ENCODE assay signal across 15 cellular contexts in the genomic region with DNA sequence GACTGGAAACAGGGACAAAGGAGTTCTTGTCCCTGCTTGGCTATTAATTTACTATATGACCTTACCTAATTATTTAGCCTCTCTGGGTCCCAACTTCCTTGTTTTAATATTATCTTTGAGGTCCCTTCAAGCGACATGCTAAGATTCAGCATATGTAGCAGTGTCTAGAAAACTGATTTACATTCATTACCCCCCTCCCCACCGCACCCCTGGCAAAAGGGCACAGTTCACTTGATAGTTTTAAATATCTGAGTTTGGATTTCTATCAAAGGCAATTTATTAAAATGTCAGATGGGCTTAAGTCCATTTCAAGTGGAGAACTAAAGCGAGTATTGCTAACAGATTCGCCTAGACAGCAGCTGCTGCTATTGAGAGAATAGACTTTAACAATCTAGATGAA. TPM values are rescaled to one million over a fixed set of nuclear protein-coding genes. Genes with fewer than 3 reads are reported as not detected.
DNase-seq lines count a peak whose midpoint lies in the region; ATAC-seq and TF ChIP-seq lines count a peak whose summit lies in the region.
"Had no signal": no experiment of that assay in that cellular context is flagged by ENCODE, and none has a peak within 500 bp of the region (broad histone marks: within the 10 kb centered on the region; RNA-seq: fewer than 3 reads in every experiment).

No MANE protein-coding gene starts in this region.

- peak overlapping the region; percentile 96 for H3K4me3 Mint-ChIP-seq in activated T-cell treated with anti-CD3 and anti-CD28 coated beads, Interleukin-2, amount 50 U/mL, for 24 hours
- no peak overlapping the region for H3K4me3 Mint-ChIP-seq in Caco-2 (ENCODE audit: unreplicated experiment)

- H3K27ac Mint-ChIP-seq in activated T-cell treated with anti-CD3 and anti-CD28 coated beads, Interleukin-2, amount 50 U/mL, for 24 hours, result peak overlapping the region; percentile 98
- peak overlapping the region; percentile 54 to 93 for H3K27ac Mint-ChIP-seq in activated naive CD4-positive, alpha-beta T cell treated with anti-CD3 and anti-CD28 coated beads, Interleukin-2, amount 50 U/mL, for 72 hours
- H3K27ac Mint-ChIP-seq in Caco-2 (ENCODE audit: unreplicated experiment), result no peak overlapping the region

- peaks cover 67% of the 10 kb centered on the region for H3K4me1 Mint-ChIP-seq in activated T-cell treated with anti-CD3 and anti-CD28 coated beads, Interleukin-2, amount 50 U/mL, for 24 hours (ENCODE audit: low read depth)
- peaks cover 6% of the 10 kb centered on the region for H3K4me1 Mint-ChIP-seq in Caco-2 (ENCODE audit: low read depth, unreplicated experiment)

- DNase-seq in activated T-cell treated with anti-CD3 and anti-CD28 coated beads, Interleukin-2, amount 50 U/mL, for 24 hours, result no peak
- DNase-seq in activated T-cell treated with anti-CD3 and anti-CD28 coated beads for 4 hours (no peak), right lobe of liver (no peak), Caco-2 (no peak)
- no peak for DNase-seq in activated naive CD4-positive, alpha-beta T cell treated with anti-CD3 and anti-CD28 coated beads, Interleukin-2, amount 50 U/mL, for 72 hours (ENCODE audit: low spot score in 2 of 2)
- DNase-seq: activated CD4-positive, alpha-beta T cell treated with anti-CD3 and anti-CD28 coated beads, Interleukin-2, amount 50 U/mL, for 4 hours; heart left ventricle; NCI-H187 treated with DMSO at 0.1 percent for 48 hours; occipital lobe had no signal

- no TSS peak for BruUV-seq in Caco-2 (replicated peaks; lab: Mats Ljungman, UMichigan)

- intact Hi-C loops in right lobe of liver (cut with DNase I) (loop anchor here in 1 of 2 donors (10.0 kb wide), 1 partner anchor 150 kb away; no protein-coding TSS in a partner anchor), Caco-2 (cut with micrococcal nuclease; ENCODE audit: unreplicated experiment) (no loop called here)

- H3K27me3 Mint-ChIP-seq in activated T-cell treated with anti-CD3 and anti-CD28 coated beads, Interleukin-2, amount 50 U/mL, for 24 hours, result no peaks in the 10 kb centered on the region
- no peaks in the 10 kb centered on the region for H3K27me3 Mint-ChIP-seq in Caco-2 (ENCODE audit: insufficient read depth, unreplicated experiment)

- no peaks in the 10 kb centered on the region for H3K9me3 ChIP-seq in right lobe of liver
- no peaks in the 10 kb centered on the region for H3K9me3 ChIP-seq in subcutaneous abdominal adipose tissue (ENCODE audit: control insufficient read depth in 5 of 5, low read length in 5 of 5)
- H3K9me3 ChIP-seq in Caco-2, result no peaks in the 10 kb centered on the region
- H3K9me3 ChIP-seq: heart left ventricle had no signal

- ATAC-seq in activated naive CD4-positive, alpha-beta T cell treated with anti-CD3 and anti-CD28 coated beads, Interleukin-2, amount 50 U/mL, for 72 hours, result no peak
- ATAC-seq in right lobe of liver (no peak), GM18519 (IDR thresholded peaks at IDR 0.05; ENCODE audit: low FRiP score, unreplicated experiment) (no peak), HG03520 (IDR thresholded peaks at IDR 0.05; ENCODE audit: unreplicated experiment) (no peak)
- ATAC-seq: heart left ventricle had no signal

- H3K27ac ChIP-seq in right lobe of liver (peak overlapping the region; percentile 13 to 39 (median 31)), subcutaneous abdominal adipose tissue (ENCODE audit: low read depth, low read length) (peak overlapping the region; percentile 45)
- H3K27ac ChIP-seq: C4-2B, HL-60, RWPE1 had no signal

- peaks cover 0 to 76% (median 28%) of the 10 kb centered on the region in 4 donors for H3K4me1 ChIP-seq in right lobe of liver
- peaks cover 2 to 71% (median 63%) of the 10 kb centered on the region in 5 donors for H3K4me1 ChIP-seq in subcutaneous abdominal adipose tissue (ENCODE audit: control insufficient read depth in 5 of 5, insufficient read depth in 5 of 5, low read length in 5 of 5)
- peaks cover 5% of the 10 kb centered on the region; the same call in 1 of the 2 replicates for H3K4me1 ChIP-seq in Caco-2

- TF ChIP-seq POLR2A in right lobe of liver (IDR thresholded peaks at IDR 0.05), result no peak

- H3K27me3 ChIP-seq in right lobe of liver (no peaks in the 10 kb centered on the region), subcutaneous abdominal adipose tissue (ENCODE audit: control insufficient read depth in 5 of 5, insufficient read depth in 4 of 5, low read length in 5 of 5) (no peaks in the 10 kb centered on the region), Caco-2 (replicated peaks; ENCODE audit: control insufficient read depth, insufficient read depth, low read length) (no peaks in the 10 kb centered on the region)
- H3K27me3 ChIP-seq: heart left ventricle had no signal

- WGBS in right lobe of liver (ENCODE audit: insufficient coverage, low coverage, low lambda C conversion rate, missing lambda C conversion rate), result 31% methylated on average over 4 of the region's 4 CpGs

- H3K36me3 ChIP-seq in right lobe of liver, result no peaks in the 10 kb centered on the region
- no peaks in the 10 kb centered on the region for H3K36me3 ChIP-seq in subcutaneous abdominal adipose tissue (ENCODE audit: control insufficient read depth in 5 of 5, insufficient read depth in 5 of 5, low read length in 5 of 5)
- no peaks in the 10 kb centered on the region for H3K36me3 ChIP-seq in Caco-2 (ENCODE audit: control insufficient read depth, insufficient read depth, low read length)
- H3K36me3 ChIP-seq: heart left ventricle had no signal

- peaks cover 46% of the 10 kb centered on the region for H3K36me3 Mint-ChIP-seq in activated T-cell treated with anti-CD3 and anti-CD28 coated beads, Interleukin-2, amount 50 U/mL, for 24 hours (ENCODE audit: low read depth)
- peaks cover 18 to 31% of the 10 kb centered on the region in 2 donors for H3K36me3 Mint-ChIP-seq in activated naive CD4-positive, alpha-beta T cell treated with anti-CD3 and anti-CD28 coated beads, Interleukin-2, amount 50 U/mL, for 72 hours
- peaks cover 25% of the 10 kb centered on the region for H3K36me3 Mint-ChIP-seq in Caco-2 (ENCODE audit: insufficient read depth, unreplicated experiment)

- TF ChIP-seq CTCF in right lobe of liver (IDR thresholded peaks at IDR 0.05) (no peak), Caco-2 (IDR thresholded peaks at IDR 0.05; ENCODE audit: insufficient read depth in 1 of 2, low read depth in 1 of 2, low read length in 1 of 2, severe bottlenecking in 1 of 2, unreplicated experiment in 1 of 2) (no peak)

- no peaks in the 10 kb centered on the region for H3K9me3 Mint-ChIP-seq in activated T-cell treated with anti-CD3 and anti-CD28 coated beads, Interleukin-2, amount 50 U/mL, for 24 hours
- H3K9me3 Mint-ChIP-seq in activated naive CD4-positive, alpha-beta T cell treated with anti-CD3 and anti-CD28 coated beads, Interleukin-2, amount 50 U/mL, for 72 hours, result no peaks in the 10 kb centered on the region
- no peaks in the 10 kb centered on the region for H3K9me3 Mint-ChIP-seq in Caco-2 (ENCODE audit: unreplicated experiment)

- CTCF ChIA-PET in Caco-2 (lab: Charles Lee), result no interaction called here

- POLR2A ChIA-PET in Caco-2 (lab: Charles Lee), result no interaction called here

- peak overlapping the region in 1 of 5 donors; percentile 61 for H3K9ac ChIP-seq in subcutaneous abdominal adipose tissue (ENCODE audit: low read length in 5 of 5)

- peak overlapping the region in 1 of 3 donors; percentile 1 for H3K4me3 ChIP-seq in right lobe of liver
- peak overlapping the region in 3 of 5 donors; percentile 12 to 88 (median 22) for H3K4me3 ChIP-seq in subcutaneous abdominal adipose tissue (ENCODE audit: low read depth in 1 of 5, low read length in 5 of 5)
- H3K4me3 ChIP-seq in Caco-2 (ENCODE audit: low read depth, low read length), result no peak overlapping the region

RNA-seq across cellular contexts. Expression of a gene that starts 3.9 kb away (rescaled TPM):
- total RNA-seq in activated naive CD4-positive, alpha-beta T cell treated with anti-CD3 and anti-CD28 coated beads, Interleukin-2, amount 50 U/mL, for 72 hours, result 10 to 100 TPM; 48.8 to 66.5 TPM
- 10 to 100 TPM; 40.9 to 92.8 (median 56.5) TPM for total RNA-seq in right lobe of liver
- total RNA-seq in Caco-2 (2022), result 28.4 and 37.2 TPM in 2 replicates
